Comparison of ENCODE assay signal across 21 cellular contexts in the genomic region with DNA sequence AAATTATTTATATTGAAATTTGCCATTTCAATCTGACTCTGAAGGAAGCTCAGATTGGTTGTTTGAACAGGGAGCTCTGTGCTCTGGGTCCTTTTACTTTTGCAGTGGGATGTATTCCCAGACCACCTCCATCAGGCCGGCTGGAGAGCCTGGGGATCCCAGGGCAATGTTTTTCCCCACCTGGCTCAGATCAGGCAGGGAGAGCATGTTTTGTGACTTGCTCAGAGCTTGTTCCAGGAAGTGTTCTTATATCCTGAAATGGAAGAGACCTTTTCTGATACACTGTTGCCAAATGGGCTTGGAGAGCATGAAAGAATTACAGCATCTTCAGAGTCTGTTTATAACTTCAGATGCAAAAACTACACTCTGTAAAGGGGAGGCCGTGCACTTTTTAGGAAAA. TPM values are rescaled to one million over a fixed set of nuclear protein-coding genes. Genes with fewer than 3 reads are reported as not detected.
DNase-seq lines count a peak whose midpoint lies in the region; ATAC-seq and TF ChIP-seq lines count a peak whose summit lies in the region.
"Had no signal": no experiment of that assay in that cellular context is flagged by ENCODE, and none has a peak within 500 bp of the region (broad histone marks: within the 10 kb centered on the region; RNA-seq: fewer than 3 reads in every experiment).

No MANE protein-coding gene starts in this region.

- TF ChIP-seq CTCF in VCaP (conservative IDR thresholded peaks at IDR 0.05) (no peak), esophagus muscularis mucosa (IDR thresholded peaks at IDR 0.05) (no peak), osteocyte (IDR thresholded peaks at IDR 0.05) (no peak)

- peak; percentile 70 for DNase-seq in esophagus muscularis mucosa (ENCODE audit: extremely low spot score)
- DNase-seq in left colon, result no peak
- peak; percentile 38 for DNase-seq in osteocyte (ENCODE audit: extremely low spot score, unreplicated experiment)
- DNase-seq in AG20443 (ENCODE audit: low spot score), result no peak
- DNase-seq in activated T-helper 2 cell treated with anti-CD3 and anti-CD28 coated beads, Interferon-gamma antibody, Interleukin-2, Interleukin-4, amounts not matched to agents 10 μg/mL and 5 μg/mL and 100 μg/mL, durations not matched to agents 14 hours and 24 hours and 36 hours (ENCODE audit: low spot score), result no peak
- DNase-seq: BE2C, DMS79, IMR-90, NCI-H1105, NCI-H146, NCI-H2029, NCI-H2227 treated with DMSO at 0.1 percent for 48 hours, NCI-H510A treated with DMSO at 0.1 percent for 48 hours, NCI-H748 treated with DMSO at 0.1 percent for 48 hours, PC-9, SHP77 treated with DMSO at 0.1 percent for 48 hours had no signal

- no peaks in the 10 kb centered on the region for H3K36me3 Mint-ChIP-seq in osteocyte (ENCODE audit: unreplicated experiment)
- H3K36me3 Mint-ChIP-seq in activated T-helper 2 cell treated with anti-CD3 and anti-CD28 coated beads, Interferon-gamma antibody, Interleukin-2, Interleukin-4, amounts not matched to agents 10 μg/mL and 5 μg/mL and 100 μg/mL, durations not matched to agents 14 hours and 24 hours and 36 hours (ENCODE audit: low read depth), result no peaks in the 10 kb centered on the region

- no peak overlapping the region for H3K4me3 Mint-ChIP-seq in osteocyte (ENCODE audit: unreplicated experiment)
- no peak overlapping the region for H3K4me3 Mint-ChIP-seq in activated T-helper 2 cell treated with anti-CD3 and anti-CD28 coated beads, Interferon-gamma antibody, Interleukin-2, Interleukin-4, amounts not matched to agents 10 μg/mL and 5 μg/mL and 100 μg/mL, durations not matched to agents 14 hours and 24 hours and 36 hours (ENCODE audit: low read depth)

- no peak for TF ChIP-seq POLR2A in esophagus muscularis mucosa (IDR thresholded peaks at IDR 0.05; ENCODE audit: low read depth)

- intact Hi-C loops in esophagus muscularis mucosa (cut with DNase I), result no loop called here
- intact Hi-C loops in left colon (cut with DNase I, micrococcal nuclease), result no loop called here
- intact Hi-C loops in activated T-helper 2 cell treated with anti-CD3 and anti-CD28 coated beads, Interferon-gamma antibody, Interleukin-2, Interleukin-4, amounts not matched to agents 10 μg/mL and 5 μg/mL and 100 μg/mL, durations not matched to agents 14 hours and 24 hours and 36 hours (cut with micrococcal nuclease), result no loop called here

- no peaks in the 10 kb centered on the region for H3K9me3 Mint-ChIP-seq in osteocyte (ENCODE audit: unreplicated experiment)
- no peaks in the 10 kb centered on the region for H3K9me3 Mint-ChIP-seq in activated T-helper 2 cell treated with anti-CD3 and anti-CD28 coated beads, Interferon-gamma antibody, Interleukin-2, Interleukin-4, amounts not matched to agents 10 μg/mL and 5 μg/mL and 100 μg/mL, durations not matched to agents 14 hours and 24 hours and 36 hours

- H3K9me3 ChIP-seq in esophagus muscularis mucosa, result no peaks in the 10 kb centered on the region
- H3K9me3 ChIP-seq: BE2C had no signal

- 43% methylated on average over 2 of the region's 2 CpGs for WGBS in esophagus muscularis mucosa

- no peak for TF ChIP-seq EP300 in esophagus muscularis mucosa (IDR thresholded peaks at IDR 0.05)

- no peaks in the 10 kb centered on the region for H3K36me3 ChIP-seq in esophagus muscularis mucosa
- H3K36me3 ChIP-seq: BE2C had no signal

- H3K27ac Mint-ChIP-seq in osteocyte (ENCODE audit: unreplicated experiment), result no peak overlapping the region
- H3K27ac Mint-ChIP-seq in activated T-helper 2 cell treated with anti-CD3 and anti-CD28 coated beads, Interferon-gamma antibody, Interleukin-2, Interleukin-4, amounts not matched to agents 10 μg/mL and 5 μg/mL and 100 μg/mL, durations not matched to agents 14 hours and 24 hours and 36 hours, result no peak overlapping the region

- ATAC-seq in left colon (peak; percentile 24), HG02884 (IDR thresholded peaks at IDR 0.05; ENCODE audit: unreplicated experiment) (no peak)

- H3K4me3 ChIP-seq in esophagus muscularis mucosa, result no peak overlapping the region
- H3K4me3 ChIP-seq: PC-9, SK-N-MC had no signal

- peaks cover 0 to 17% (median 15%) of the 10 kb centered on the region in 4 donors for H3K4me1 ChIP-seq in esophagus muscularis mucosa
- H3K4me1 ChIP-seq: BE2C had no signal

- H3K4me1 Mint-ChIP-seq in osteocyte (ENCODE audit: unreplicated experiment), result no peaks in the 10 kb centered on the region
- no peaks in the 10 kb centered on the region for H3K4me1 Mint-ChIP-seq in activated T-helper 2 cell treated with anti-CD3 and anti-CD28 coated beads, Interferon-gamma antibody, Interleukin-2, Interleukin-4, amounts not matched to agents 10 μg/mL and 5 μg/mL and 100 μg/mL, durations not matched to agents 14 hours and 24 hours and 36 hours (ENCODE audit: low read depth)

- no peaks in the 10 kb centered on the region for H3K27me3 ChIP-seq in esophagus muscularis mucosa

- peaks cover 38% of the 10 kb centered on the region for H3K27me3 Mint-ChIP-seq in osteocyte (ENCODE audit: unreplicated experiment)
- peaks cover 19% of the 10 kb centered on the region for H3K27me3 Mint-ChIP-seq in activated T-helper 2 cell treated with anti-CD3 and anti-CD28 coated beads, Interferon-gamma antibody, Interleukin-2, Interleukin-4, amounts not matched to agents 10 μg/mL and 5 μg/mL and 100 μg/mL, durations not matched to agents 14 hours and 24 hours and 36 hours (ENCODE audit: low read depth)

- H3K27ac ChIP-seq in VCaP (0 out of 2 replicates have a peak overlapping the region, but pooled peaks have one; percentile 74), esophagus muscularis mucosa (replicated peaks in 1 of 4) (no peak overlapping the region)
- H3K27ac ChIP-seq: KMS-11, PC-9, RWPE1, SK-N-MC had no signal

RNA-seq across cellular contexts. Expression of gene LIPG, which starts 56.0 kb away (rescaled TPM):
- total RNA-seq in esophagus muscularis mucosa, result 10 to 100 TPM in 1 of 4 donors, 1 to 10 TPM in 1, under 1 TPM in 1, not detected in 1; 0.06 to 11.9 (median 1.3) TPM
- total RNA-seq in left colon, result 10 to 100 TPM; 14.2 to 39.0 TPM
- not detected in 2 replicates for total RNA-seq in osteocyte
- 0.53 and 0.59 TPM in 2 replicates for total RNA-seq in activated T-helper 2 cell treated with anti-CD3 and anti-CD28 coated beads, Interferon-gamma antibody, Interleukin-2, Interleukin-4, amounts not matched to agents 10 μg/mL and 5 μg/mL and 100 μg/mL, durations not matched to agents 14 hours and 24 hours and 36 hours

Comparison
In these comparisons a context has a peak if more than half of its experiments do, and no peak if none do; other contexts are left out.
1. DNase-seq: peak in esophagus muscularis mucosa (single experiment) and osteocyte (single experiment); none in left colon (0 of 2), AG20443 (single experiment) and activated T-helper 2 cell treated with anti-CD3 and anti-CD28 coated beads, Interferon-gamma antibody, Interleukin-2, Interleukin-4, amounts not matched to agents 10 μg/mL and 5 μg/mL and 100 μg/mL, durations not matched to agents 14 hours and 24 hours and 36 hours (single experiment).